ENCODE assay signal across 6 cellular contexts in the genomic region with DNA sequence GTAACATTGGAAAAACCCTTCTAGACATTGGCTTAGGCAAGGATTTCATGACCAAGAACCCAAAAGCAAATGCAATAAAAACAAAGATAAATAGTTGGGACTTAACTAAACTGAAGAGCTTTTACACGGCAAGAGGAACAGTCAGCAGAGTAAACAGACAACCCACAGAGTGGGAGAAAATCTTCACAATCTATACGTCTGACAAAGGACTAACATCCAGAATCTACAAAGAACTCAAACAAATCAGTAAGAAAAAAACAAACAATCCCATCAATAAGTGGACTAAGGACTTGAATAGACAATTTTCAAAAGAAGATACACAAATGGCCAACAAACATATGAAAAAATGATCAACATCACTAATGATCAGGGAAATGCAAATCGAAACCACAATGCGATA. TPM values are rescaled to one million over a fixed set of nuclear protein-coding genes. Genes with fewer than 3 reads are reported as not detected.
DNase-seq lines count a peak whose midpoint lies in the region; ATAC-seq and TF ChIP-seq lines count a peak whose summit lies in the region.
"Not testable (repeated sequence)": the region's sequence is repeated elsewhere in the genome, so short reads cannot be mapped to it uniquely, and the experiment has no call there.

No MANE protein-coding gene starts in this region.

- H3K4me1 ChIP-seq in Caco-2 = peaks cover 22% of the 10 kb centered on the region
- peaks cover 39% of the 10 kb centered on the region for H3K4me1 ChIP-seq in PC-3 (ENCODE audit: insufficient read depth, low read length)
- H3K4me1 ChIP-seq in hepatocyte (ENCODE audit: insufficient read depth) = not testable (repeated sequence)

- H3F3A ChIP-seq in PC-3 (ENCODE audit: low read length, unreplicated experiment) = not testable (repeated sequence)

- H3K9me2 ChIP-seq in PC-3 (replicated peaks; ENCODE audit: low read length); hepatocyte (replicated peaks; ENCODE audit: insufficient read depth): not testable (repeated sequence)

- CTCF ChIA-PET in Caco-2 (lab: Charles Lee) = interaction anchor here (0.6 kb wide), 1 partner anchor 339 kb away, joined by 3 read pairs; no protein-coding TSS in a partner anchor
- CTCF ChIA-PET in PC-3 (lab: Charles Lee); WTC11 (lab: Charles Lee): not testable (repeated sequence)

- H3K4me2 ChIP-seq in PC-3 (ENCODE audit: low read length) = peak overlapping the region; percentile 24; the same call in 1 of the 2 replicates
- peak overlapping the region; percentile 20 for H3K4me2 ChIP-seq in hepatocyte

- H3K4me1 Mint-ChIP-seq in Caco-2 (ENCODE audit: low read depth, unreplicated experiment) = peaks cover 30% of the 10 kb centered on the region
- H3K4me1 Mint-ChIP-seq in WTC11 = not testable (repeated sequence)
- H3K4me1 Mint-ChIP-seq in nephron progenitor cell = peaks cover 21% of the 10 kb centered on the region
- peaks cover 20% of the 10 kb centered on the region for H3K4me1 Mint-ChIP-seq in osteocyte (ENCODE audit: unreplicated experiment)

- H3K9me3 ChIP-seq in Caco-2; PC-3 (ENCODE audit: low read length); hepatocyte (ENCODE audit: low read depth): not testable (repeated sequence)

- H3K4me3 ChIP-seq in Caco-2 (ENCODE audit: low read depth, low read length); PC-3 (ENCODE audit: low read length); hepatocyte: not testable (repeated sequence)

- TF ChIP-seq CTCF in Caco-2 (IDR thresholded peaks at IDR 0.05; ENCODE audit: insufficient read depth in 1 of 2, low read depth in 1 of 2, low read length in 1 of 2, severe bottlenecking in 1 of 2, unreplicated experiment in 1 of 2); PC-3 (conservative IDR thresholded peaks at IDR 0.05; ENCODE audit: low read depth, low read length); WTC11 (IDR thresholded peaks at IDR 0.05); hepatocyte (IDR thresholded peaks at IDR 0.05; ENCODE audit: poor library complexity); nephron progenitor cell (IDR thresholded peaks at IDR 0.05); osteocyte (IDR thresholded peaks at IDR 0.05): not testable (repeated sequence)

- ATAC-seq in PC-3, WTC11: not testable (repeated sequence)

- H3K79me2 ChIP-seq in PC-3 (ENCODE audit: low read length) = not testable (repeated sequence)
- peaks cover 18% of the 10 kb centered on the region for H3K79me2 ChIP-seq in hepatocyte

- not testable (repeated sequence) for BruUV-seq in Caco-2 (replicated peaks; lab: Mats Ljungman, UMichigan); PC-3 (replicated peaks; lab: Mats Ljungman, UMichigan)

- not testable (repeated sequence) for H3K9me3 Mint-ChIP-seq in Caco-2 (ENCODE audit: unreplicated experiment); WTC11; osteocyte (ENCODE audit: unreplicated experiment)
- H3K9me3 Mint-ChIP-seq in nephron progenitor cell = peaks cover 13% of the 10 kb centered on the region

- H3K27ac Mint-ChIP-seq in Caco-2 (ENCODE audit: unreplicated experiment) (peak overlapping the region; percentile 43), WTC11 (0 out of 2 replicates have a peak overlapping the region, but pooled peaks have one; percentile 1), nephron progenitor cell (peak overlapping the region; percentile 60), osteocyte (ENCODE audit: unreplicated experiment) (peak overlapping the region; percentile 34)

- POLR2A ChIA-PET in Caco-2 (lab: Charles Lee); WTC11 (lab: Charles Lee): not testable (repeated sequence)
- POLR2A ChIA-PET in PC-3 (lab: Charles Lee; ENCODE audit: unreplicated experiment) = interaction anchor here (0.7 kb wide), 1 partner anchor 17 kb away, joined by 5 read pairs; no protein-coding TSS in a partner anchor

- not testable (repeated sequence) for H4K20me1 ChIP-seq in PC-3 (ENCODE audit: low read length); hepatocyte (ENCODE audit: insufficient read depth, poor library complexity, severe bottlenecking)

- not testable (repeated sequence) for H3K27me3 Mint-ChIP-seq in Caco-2 (ENCODE audit: insufficient read depth, unreplicated experiment); WTC11 (ENCODE audit: low read depth); nephron progenitor cell (ENCODE audit: low read depth, poor library complexity); osteocyte (ENCODE audit: unreplicated experiment)

- peak overlapping the region; percentile 10 for H3K4me3 Mint-ChIP-seq in Caco-2 (ENCODE audit: unreplicated experiment)
- not testable (repeated sequence) for H3K4me3 Mint-ChIP-seq in WTC11; nephron progenitor cell; osteocyte (ENCODE audit: unreplicated experiment)

- peak overlapping the region; percentile 14; the same call in 1 of the 2 replicates for H3K9ac ChIP-seq in PC-3 (ENCODE audit: low read length)

- peak overlapping the region; percentile 80 for H3K27ac ChIP-seq in PC-3 (ENCODE audit: low read length)
- H3K27ac ChIP-seq in hepatocyte = peak overlapping the region; percentile 61

- H2AFZ ChIP-seq in PC-3 (ENCODE audit: low read length); hepatocyte: not testable (repeated sequence)

- H3K36me3 ChIP-seq in Caco-2 (ENCODE audit: control insufficient read depth, insufficient read depth, low read length); PC-3 (ENCODE audit: low read depth, low read length); hepatocyte (replicated peaks; ENCODE audit: insufficient read depth, low read depth): not testable (repeated sequence)

- DNase-seq in Caco-2; WTC11 (ENCODE audit: low spot score); hepatocyte (ENCODE audit: low spot score); nephron progenitor cell; osteocyte (ENCODE audit: extremely low spot score, unreplicated experiment): not testable (repeated sequence)
- DNase-seq in PC-3 = peak; percentile 45

- H3K27me3 ChIP-seq in Caco-2 (replicated peaks; ENCODE audit: control insufficient read depth, insufficient read depth, low read length); PC-3 (ENCODE audit: low read length); hepatocyte: not testable (repeated sequence)

- intact Hi-C loops in Caco-2 (cut with micrococcal nuclease; ENCODE audit: unreplicated experiment) = loop anchor here (2.0 kb wide), 1 partner anchor 17 kb away; no protein-coding TSS in a partner anchor
- intact Hi-C loops in PC-3 (cut with micrococcal nuclease) = not testable (repeated sequence)

- WGBS in hepatocyte (ENCODE audit: low lambda C conversion rate, missing lambda C conversion rate) = 57% methylated on average over 4 of the region's 4 CpGs

- H3K36me3 Mint-ChIP-seq in Caco-2 (ENCODE audit: insufficient read depth, unreplicated experiment) (peaks cover 49% of the 10 kb centered on the region), nephron progenitor cell (ENCODE audit: low read depth) (peaks cover 34% of the 10 kb centered on the region), osteocyte (ENCODE audit: unreplicated experiment) (peaks cover 19% of the 10 kb centered on the region)
- H3K36me3 Mint-ChIP-seq in WTC11 = not testable (repeated sequence)

RNA-seq across cellular contexts. Expression of gene ATP9A, which starts 45.9 kb away (rescaled TPM):
- total RNA-seq in Caco-2 (2022) (102 and 104 TPM in 2 replicates), PC-3 (2014; rRNA removed) (31.3 and 34.6 TPM in 2 replicates), WTC11 (2021) (5.0 to 5.4 TPM (median 5.0 TPM) in 3 replicates), hepatocyte (26.5 and 28.1 TPM in 2 replicates), osteocyte (58.4 and 65.3 TPM in 2 replicates)
- 9.3 and 12.1 TPM in 2 replicates for polyA plus RNA-seq in hepatocyte

Comparison
In these comparisons a context has a peak if more than half of its experiments do, and no peak if none do; other contexts are left out.
1. H3K27ac Mint-ChIP-seq: peak in every context shown above with its lines; median percentile 60 in nephron progenitor cell; 43 in Caco-2; 34 in osteocyte; 1 in WTC11.